In the genomic region with DNA sequence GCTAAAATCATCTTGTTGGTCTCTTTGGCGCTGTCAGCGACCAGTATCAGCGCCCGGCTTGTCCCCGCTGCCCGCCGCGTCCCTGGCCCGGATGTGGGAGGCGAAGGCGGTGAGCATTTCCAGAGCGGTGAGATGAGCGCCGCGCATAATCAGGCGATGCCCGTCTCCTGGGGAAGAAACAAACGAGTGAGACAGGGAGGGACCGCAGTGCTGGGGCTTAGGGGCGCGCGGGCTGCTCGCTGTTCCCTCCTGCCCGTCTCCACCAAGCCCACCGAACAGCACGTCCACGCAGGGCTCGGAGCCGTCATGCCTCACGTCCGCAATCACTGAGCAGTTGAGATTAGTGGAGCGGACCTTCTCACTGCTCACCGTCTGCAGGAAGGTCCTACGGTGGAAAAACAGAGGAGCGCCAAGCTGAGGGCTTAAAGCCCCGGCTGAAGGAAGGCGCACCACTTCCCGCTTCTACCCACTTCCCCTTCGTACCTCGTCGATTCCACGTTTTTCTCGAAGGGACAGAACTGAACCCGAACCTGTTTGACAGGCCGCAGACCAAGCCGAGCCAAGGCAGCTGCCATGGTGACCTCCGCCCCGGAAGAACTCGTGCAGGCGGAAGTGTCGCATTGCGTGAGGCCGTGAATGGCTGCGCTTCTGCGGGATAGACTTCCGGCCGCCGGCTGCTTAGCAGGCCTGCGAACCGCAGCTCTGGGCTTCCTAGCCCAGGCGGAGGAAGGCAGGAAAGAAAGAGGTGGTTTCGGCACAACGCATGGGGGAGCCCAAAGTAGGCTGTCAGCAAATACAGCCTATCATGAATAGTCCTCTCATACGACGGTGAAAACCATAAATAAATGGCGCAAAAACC, we compare ENCODE assay signal across 8 cellular contexts. TPM values are rescaled to one million over a fixed set of nuclear protein-coding genes. Genes with fewer than 3 reads are reported as not detected.
DNase-seq lines count a peak whose midpoint lies in the region; ATAC-seq and TF ChIP-seq lines count a peak whose summit lies in the region.

A gene (minus strand): TSS at position 595 of the 859 bp plus-strand sequence. CDS start 20 bp downstream, at position 575.

- POLR2A ChIA-PET in PC-3 (lab: Charles Lee; ENCODE audit: unreplicated experiment) = no interaction called here

- no peak for TF ChIP-seq CTCF in PC-3 (conservative IDR thresholded peaks at IDR 0.05; ENCODE audit: low read depth, low read length)

- H2AFZ ChIP-seq in PC-3 (ENCODE audit: low read length) = peak within 1 kb of the TSS; percentile 89

- H3K9me3 ChIP-seq in PC-3 (ENCODE audit: low read length) = no peaks in the 10 kb centered on the region

- H3K9ac ChIP-seq in PC-3 (ENCODE audit: low read length) = peak within 1 kb of the TSS; percentile 84

- BruUV-seq in PC-3 (replicated peaks; lab: Mats Ljungman, UMichigan) = TSS peak; percentile 89

- H3K4me3 ChIP-seq in PC-3 (ENCODE audit: low read length) = peak within 1 kb of the TSS; percentile 79

- H3K27ac ChIP-seq in PC-3 (ENCODE audit: low read length) (peak within 1 kb of the TSS; percentile 80), epithelial cell of prostate (peak within 1 kb of the TSS; percentile 91)

- peaks cover 8% of the 10 kb centered on the region for H3K36me3 ChIP-seq in PC-3 (ENCODE audit: low read depth, low read length)

- ATAC-seq in GM21423 (IDR thresholded peaks at IDR 0.05; ENCODE audit: unreplicated experiment) (peak; percentile 82), PC-3 (peak; percentile 88)

- H3K4me1 ChIP-seq in PC-3 (ENCODE audit: insufficient read depth, low read length) = peaks cover 14% of the 10 kb centered on the region

- intact Hi-C loops in PC-3 (cut with micrococcal nuclease) = no loop called here

- peak within 1 kb of the TSS; percentile 82 for H3K4me2 ChIP-seq in PC-3 (ENCODE audit: low read length)

- H4K20me1 ChIP-seq in PC-3 (ENCODE audit: low read length) = no peaks in the 10 kb centered on the region

- H3F3A ChIP-seq in PC-3 (ENCODE audit: low read length, unreplicated experiment) = peaks cover 10% of the 10 kb centered on the region

- H3K79me2 ChIP-seq in PC-3 (ENCODE audit: low read length) = peaks cover 9% of the 10 kb centered on the region

- peak; percentile 89 for DNase-seq in D341Med (ENCODE audit: low spot score)
- peak; percentile 59 for DNase-seq in HuH-7 (ENCODE audit: low spot score)
- peak; percentile 94 for DNase-seq in PC-3
- peak; percentile 94 for DNase-seq in activated T-cell treated with anti-CD3 and anti-CD28 coated beads for 4 hours
- DNase-seq in epithelial cell of prostate (ENCODE audit: low read depth, low spot score) = peak; percentile 75
- peak; percentile 95 for DNase-seq in mucosa of gallbladder (ENCODE audit: low spot score)
- peak; percentile 92 for DNase-seq in stimulated activated CD8-positive, alpha-beta memory T cell treated with anti-CD3 and anti-CD28 coated beads, Interleukin-4, amount 100 ng/mL, for 24 hours (ENCODE audit: low read depth)

- CTCF ChIA-PET in PC-3 (lab: Charles Lee) = no interaction called here

- H3K9me2 ChIP-seq in PC-3 (replicated peaks; ENCODE audit: low read length) = no peaks in the 10 kb centered on the region

- no peaks in the 10 kb centered on the region for H3K27me3 ChIP-seq in PC-3 (ENCODE audit: low read length)

RNA-seq across cellular contexts. Expression of the gene that starts here (rescaled TPM):
- total RNA-seq in PC-3 (2014; rRNA removed) (86.9 and 102 TPM in 2 replicates), mucosa of gallbladder (80.9 TPM)

Comparison
In these comparisons a context has a peak if more than half of its experiments do, and no peak if none do; other contexts are left out.
1. Peak in every context shown above with its lines: DNase-seq, ATAC-seq, H3K4me3 ChIP-seq and H3K27ac ChIP-seq.